Comparison of ENCODE assay signal across 9 cellular contexts in the genomic region with DNA sequence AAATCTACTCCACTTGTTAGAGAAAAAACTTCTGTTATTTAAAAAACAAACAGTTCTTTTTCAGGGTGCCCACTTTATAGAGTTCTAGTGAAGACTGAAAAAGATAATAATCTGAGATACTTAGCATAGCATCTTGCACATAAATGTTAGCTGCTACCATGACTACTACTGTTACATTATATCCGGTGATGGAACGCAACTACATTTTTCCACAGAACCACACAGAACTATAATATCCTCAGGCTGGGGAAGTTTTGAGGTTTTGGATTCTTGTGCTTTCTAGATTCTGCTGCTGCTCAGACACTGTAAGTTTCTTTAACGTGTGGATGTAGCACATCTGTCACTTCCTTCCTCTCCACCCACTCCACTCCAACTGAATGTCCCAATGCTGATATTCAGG.
DNase-seq lines count a peak whose midpoint lies in the region; ATAC-seq, FAIRE-seq and TF ChIP-seq lines count a peak whose summit lies in the region.
"Had no signal": no experiment of that assay in that cellular context is flagged by ENCODE, and none has a peak within 500 bp of the region (broad histone marks: within the 10 kb centered on the region; RNA-seq: fewer than 3 reads in every experiment).

No MANE protein-coding gene starts in this region.

- H3K36me3 Mint-ChIP-seq in GM23338 (ENCODE audit: low read depth): peaks cover under 1% of the 10 kb centered on the region; the same call in 1 of the 3 replicates
- no peaks in the 10 kb centered on the region for H3K36me3 Mint-ChIP-seq in activated T-helper 17 cell treated with anti-CD3 and anti-CD28 coated beads, Interleukin-2, amount 50 U/mL, for 72 hours (ENCODE audit: low read depth)

- H3K4me3 ChIP-seq in A549: no peak overlapping the region
- no peak overlapping the region for H3K4me3 ChIP-seq in GM23338
- H3K4me3 ChIP-seq: prostate gland had no signal

- no peaks in the 10 kb centered on the region for H3K27me3 Mint-ChIP-seq in GM23338 (ENCODE audit: insufficient read depth, low read depth, poor library complexity)
- no peaks in the 10 kb centered on the region for H3K27me3 Mint-ChIP-seq in activated T-helper 17 cell treated with anti-CD3 and anti-CD28 coated beads, Interleukin-2, amount 50 U/mL, for 72 hours

- H3K9me2 ChIP-seq in GM23338 (ENCODE audit: insufficient read depth): no peaks in the 10 kb centered on the region

- peak overlapping the region; percentile 20; the same call in 1 of the 3 replicates for H3K4me3 Mint-ChIP-seq in GM23338
- H3K4me3 Mint-ChIP-seq in activated T-helper 17 cell treated with anti-CD3 and anti-CD28 coated beads, Interleukin-2, amount 50 U/mL, for 72 hours: peak overlapping the region; percentile 69

- TF ChIP-seq CTCF in A549 (IDR thresholded peaks at IDR 0.05) (no peak), GM23338 (conservative IDR thresholded peaks at IDR 0.05; ENCODE audit: low read depth in 2 of 2) (no peak)

- no peak for FAIRE-seq in A549 (lab: Jason Lieb, UNC)

- WGBS in A549 (ENCODE audit: missing lambda C conversion rate): 85% methylated on average over 3 of the region's 3 CpGs

- H3K27ac Mint-ChIP-seq in GM23338: peak overlapping the region; percentile 93
- peak overlapping the region; percentile 86 for H3K27ac Mint-ChIP-seq in activated T-helper 17 cell treated with anti-CD3 and anti-CD28 coated beads, Interleukin-2, amount 50 U/mL, for 72 hours

- H3K27ac ChIP-seq in A549 (peak overlapping the region; percentile 56 to 85; a peak in 5 of 6 replicates), GM23338 (ENCODE audit: low read depth) (peak overlapping the region; percentile 94)

- H3F3A ChIP-seq in GM23338 (replicated peaks; ENCODE audit: low read depth): no peaks in the 10 kb centered on the region

- POLR2A ChIA-PET in A549 (lab: Yijun Ruan, JAX): no interaction called here

- peaks cover 76% of the 10 kb centered on the region for H3K4me1 Mint-ChIP-seq in GM23338
- H3K4me1 Mint-ChIP-seq in activated T-helper 17 cell treated with anti-CD3 and anti-CD28 coated beads, Interleukin-2, amount 50 U/mL, for 72 hours: peaks cover 11% of the 10 kb centered on the region

- no peak for TF ChIP-seq RAD21 in A549 (conservative IDR thresholded peaks at IDR 0.05 in 1 of 2, IDR thresholded peaks at IDR 0.05 in 1 of 2)

- TF ChIP-seq EP300 in A549 (IDR thresholded peaks at IDR 0.05): no peak

- H4K20me1 ChIP-seq in GM23338 (replicated peaks; ENCODE audit: insufficient read depth): no peaks in the 10 kb centered on the region

- TF ChIP-seq POLR2A in A549 (IDR thresholded peaks at IDR 0.05; ENCODE audit: low read length): no peak

- ATAC-seq in A549: peak in 1 of 2 experiments; percentile 6; a peak in 2 of 6 replicates
- ATAC-seq in GM23338: no peak
- ATAC-seq in activated T-helper 17 cell treated with anti-CD3 and anti-CD28 coated beads, Interleukin-2, amount 50 U/mL, for 72 hours (replicated peaks): peak; percentile 30

- peak overlapping the region; percentile 93; the same call in 2 of the 3 replicates for H3K4me2 ChIP-seq in A549
- peak overlapping the region; percentile 12 for H3K4me2 ChIP-seq in GM23338

- DNase-seq in A549 (ENCODE audit: low read depth in 1 of 2, low spot score in 1 of 2) (no peak), GM23338 (ENCODE audit: low spot score) (no peak), foreskin melanocyte (peak; percentile 95), NCI-H2081 (lab: John Stamatoyannopoulos, UW) (no peak), NCI-H2227 (lab: John Stamatoyannopoulos, UW; ENCODE audit: unreplicated experiment) (no peak), hepatic stellate cell (ENCODE audit: low spot score) (no peak), mesenteric fat pad (ENCODE audit: low spot score) (no peak)

- H3K9me3 ChIP-seq in A549: no peaks in the 10 kb centered on the region
- H3K9me3 ChIP-seq: prostate gland had no signal

- H3K36me3 ChIP-seq in GM23338 (ENCODE audit: insufficient read depth): no peaks in the 10 kb centered on the region
- H3K36me3 ChIP-seq: prostate gland had no signal

- 0 out of 3 replicates have a peak, but pooled peaks cover under 1% of the 10 kb centered on the region for H3K9me3 Mint-ChIP-seq in GM23338
- no peaks in the 10 kb centered on the region for H3K9me3 Mint-ChIP-seq in activated T-helper 17 cell treated with anti-CD3 and anti-CD28 coated beads, Interleukin-2, amount 50 U/mL, for 72 hours

- H3K4me1 ChIP-seq in A549 (peaks cover 64% of the 10 kb centered on the region), GM23338 (ENCODE audit: insufficient read depth) (peaks cover 60% of the 10 kb centered on the region)
- H3K4me1 ChIP-seq: prostate gland had no signal

- peaks cover 47% of the 10 kb centered on the region for H3K79me2 ChIP-seq in GM23338 (replicated peaks; ENCODE audit: insufficient read depth)

- no peak overlapping the region for H2AFZ ChIP-seq in GM23338

- CTCF ChIA-PET in A549 (lab: Yijun Ruan, JAX): interaction anchor here (1.3 to 1.7 kb wide), 3 partner anchors 14 to 144 kb away, joined by 3 to 7 read pairs (median 5); no protein-coding TSS in a partner anchor

- no peaks in the 10 kb centered on the region for H3K27me3 ChIP-seq in GM23338 (ENCODE audit: insufficient read depth)

TF ChIP-seq in A549, 52 proteins besides CTCF, POLR2A, EP300 and RAD21:
- TF ChIP-seq RARB (CRISPR knock-in tag; IDR thresholded peaks at IDR 0.05) (no peak), SMC3 (IDR thresholded peaks at IDR 0.05) (no peak), CEBPB (IDR thresholded peaks at IDR 0.05) (no peak), GATA3 (IDR thresholded peaks at IDR 0.05; ENCODE audit: borderline replicate concordance) (no peak), PHF8 (IDR thresholded peaks at IDR 0.05; ENCODE audit: borderline replicate concordance, low read depth) (no peak), HOXB5 (CRISPR knock-in tag; IDR thresholded peaks at IDR 0.05) (no peak), MAZ (IDR thresholded peaks at IDR 0.05; ENCODE audit: borderline replicate concordance, low read depth, low read length) (no peak), KDM5A (IDR thresholded peaks at IDR 0.05) (no peak)
- TF ChIP-seq, protein P1, sequence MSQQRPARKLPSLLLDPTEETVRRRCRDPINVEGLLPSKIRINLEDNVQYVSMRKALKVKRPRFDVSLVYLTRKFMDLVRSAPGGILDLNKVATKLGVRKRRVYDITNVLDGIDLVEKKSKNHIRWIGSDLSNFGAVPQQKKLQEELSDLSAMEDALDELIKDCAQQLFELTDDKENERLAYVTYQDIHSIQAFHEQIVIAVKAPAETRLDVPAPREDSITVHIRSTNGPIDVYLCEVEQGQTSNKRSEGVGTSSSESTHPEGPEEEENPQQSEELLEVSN (IDR thresholded peaks at IDR 0.05; ENCODE audit: borderline replicate concordance, low read depth): no peak
- TF ChIP-seq, protein P2, sequence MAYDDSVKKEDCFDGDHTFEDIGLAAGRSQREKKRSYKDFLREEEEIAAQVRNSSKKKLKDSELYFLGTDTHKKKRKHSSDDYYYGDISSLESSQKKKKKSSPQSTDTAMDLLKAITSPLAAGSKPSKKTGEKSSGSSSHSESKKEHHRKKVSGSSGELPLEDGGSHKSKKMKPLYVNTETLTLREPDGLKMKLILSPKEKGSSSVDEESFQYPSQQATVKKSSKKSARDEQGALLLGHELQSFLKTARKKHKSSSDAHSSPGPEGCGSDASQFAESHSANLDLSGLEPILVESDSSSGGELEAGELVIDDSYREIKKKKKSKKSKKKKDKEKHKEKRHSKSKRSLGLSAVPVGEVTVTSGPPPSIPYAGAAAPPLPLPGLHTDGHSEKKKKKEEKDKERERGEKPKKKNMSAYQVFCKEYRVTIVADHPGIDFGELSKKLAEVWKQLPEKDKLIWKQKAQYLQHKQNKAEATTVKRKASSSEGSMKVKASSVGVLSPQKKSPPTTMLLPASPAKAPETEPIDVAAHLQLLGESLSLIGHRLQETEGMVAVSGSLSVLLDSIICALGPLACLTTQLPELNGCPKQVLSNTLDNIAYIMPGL (CRISPR knock-in tag; IDR thresholded peaks at IDR 0.05; ENCODE audit: borderline replicate concordance): no peak

TF ChIP-seq in GM23338, 12 proteins besides CTCF, POLR2A, EP300 and RAD21:
- TF ChIP-seq JUNB (IDR thresholded peaks at IDR 0.05; ENCODE audit: unreplicated experiment): no peak
- TF ChIP-seq ZNF114 (CRISPR knock-in tag; IDR thresholded peaks at IDR 0.05): no peak
- TF ChIP-seq, protein P3, sequence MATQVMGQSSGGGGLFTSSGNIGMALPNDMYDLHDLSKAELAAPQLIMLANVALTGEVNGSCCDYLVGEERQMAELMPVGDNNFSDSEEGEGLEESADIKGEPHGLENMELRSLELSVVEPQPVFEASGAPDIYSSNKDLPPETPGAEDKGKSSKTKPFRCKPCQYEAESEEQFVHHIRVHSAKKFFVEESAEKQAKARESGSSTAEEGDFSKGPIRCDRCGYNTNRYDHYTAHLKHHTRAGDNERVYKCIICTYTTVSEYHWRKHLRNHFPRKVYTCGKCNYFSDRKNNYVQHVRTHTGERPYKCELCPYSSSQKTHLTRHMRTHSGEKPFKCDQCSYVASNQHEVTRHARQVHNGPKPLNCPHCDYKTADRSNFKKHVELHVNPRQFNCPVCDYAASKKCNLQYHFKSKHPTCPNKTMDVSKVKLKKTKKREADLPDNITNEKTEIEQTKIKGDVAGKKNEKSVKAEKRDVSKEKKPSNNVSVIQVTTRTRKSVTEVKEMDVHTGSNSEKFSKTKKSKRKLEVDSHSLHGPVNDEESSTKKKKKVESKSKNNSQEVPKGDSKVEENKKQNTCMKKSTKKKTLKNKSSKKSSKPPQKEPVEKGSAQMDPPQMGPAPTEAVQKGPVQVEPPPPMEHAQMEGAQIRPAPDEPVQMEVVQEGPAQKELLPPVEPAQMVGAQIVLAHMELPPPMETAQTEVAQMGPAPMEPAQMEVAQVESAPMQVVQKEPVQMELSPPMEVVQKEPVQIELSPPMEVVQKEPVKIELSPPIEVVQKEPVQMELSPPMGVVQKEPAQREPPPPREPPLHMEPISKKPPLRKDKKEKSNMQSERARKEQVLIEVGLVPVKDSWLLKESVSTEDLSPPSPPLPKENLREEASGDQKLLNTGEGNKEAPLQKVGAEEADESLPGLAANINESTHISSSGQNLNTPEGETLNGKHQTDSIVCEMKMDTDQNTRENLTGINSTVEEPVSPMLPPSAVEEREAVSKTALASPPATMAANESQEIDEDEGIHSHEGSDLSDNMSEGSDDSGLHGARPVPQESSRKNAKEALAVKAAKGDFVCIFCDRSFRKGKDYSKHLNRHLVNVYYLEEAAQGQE (IDR thresholded peaks at IDR 0.05; ENCODE audit: unreplicated experiment): no peak
- no peak for TF ChIP-seq ZNF331 (CRISPR knock-in tag; IDR thresholded peaks at IDR 0.05; ENCODE audit: low read depth)
- no peak for TF ChIP-seq EZH2 (IDR thresholded peaks at IDR 0.05; ENCODE audit: low read depth, unreplicated experiment)
- TF ChIP-seq STAT1 (IDR thresholded peaks at IDR 0.05; ENCODE audit: unreplicated experiment): no peak
- no peak for TF ChIP-seq EZH2phosphoT487 (IDR thresholded peaks at IDR 0.05; ENCODE audit: unreplicated experiment)
